ENCODE assay signal across 1 cellular context in the genomic region with DNA sequence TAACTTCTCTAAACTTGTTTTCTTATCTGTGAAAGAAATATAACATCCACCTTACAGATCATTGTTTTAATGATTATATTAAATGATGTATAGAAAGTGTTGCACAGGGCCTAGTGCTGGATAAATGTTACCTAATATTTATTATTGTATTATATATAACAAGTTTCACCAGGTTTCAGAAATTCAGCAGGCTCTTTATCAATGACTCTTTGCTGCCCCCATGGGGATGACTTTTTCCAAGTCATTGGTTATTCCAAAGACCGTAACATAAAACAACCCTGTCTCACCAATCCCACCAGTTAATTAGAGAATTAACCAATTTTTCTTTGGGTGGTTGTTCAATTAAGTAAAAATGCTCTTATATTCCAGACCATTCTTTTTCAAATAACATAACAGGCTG.
TF ChIP-seq lines count a peak whose summit lies in the region.

No MANE protein-coding gene starts in this region.

TF ChIP-seq in A549, 52 proteins besides CTCF, POLR2A, EP300 and RAD21 (continued from another document):
- TF ChIP-seq, protein P1, sequence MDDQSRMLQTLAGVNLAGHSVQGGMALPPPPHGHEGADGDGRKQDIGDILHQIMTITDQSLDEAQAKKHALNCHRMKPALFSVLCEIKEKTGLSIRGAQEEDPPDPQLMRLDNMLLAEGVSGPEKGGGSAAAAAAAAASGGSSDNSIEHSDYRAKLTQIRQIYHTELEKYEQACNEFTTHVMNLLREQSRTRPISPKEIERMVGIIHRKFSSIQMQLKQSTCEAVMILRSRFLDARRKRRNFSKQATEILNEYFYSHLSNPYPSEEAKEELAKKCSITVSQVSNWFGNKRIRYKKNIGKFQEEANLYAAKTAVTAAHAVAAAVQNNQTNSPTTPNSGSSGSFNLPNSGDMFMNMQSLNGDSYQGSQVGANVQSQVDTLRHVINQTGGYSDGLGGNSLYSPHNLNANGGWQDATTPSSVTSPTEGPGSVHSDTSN (IDR thresholded peaks at IDR 0.05), result no peak
